In genomic region chr11:29432719-29433325, GRCh38 we compare ENCODE assay signal across 9 cellular contexts.
DNase-seq lines count a peak whose midpoint lies in the region; ATAC-seq, FAIRE-seq and TF ChIP-seq lines count a peak whose summit lies in the region.
"Had no signal": no experiment of that assay in that cellular context is flagged by ENCODE, and none has a peak within 500 bp of the region (broad histone marks: within the 10 kb centered on the region; RNA-seq: fewer than 3 reads in every experiment).

No MANE protein-coding gene starts in this region.

- no peak overlapping the region for H3K9ac ChIP-seq in SK-N-MC (ENCODE audit: insufficient read length)

- H3K27me3 ChIP-seq in gastrocnemius medialis, result no peaks in the 10 kb centered on the region

- FAIRE-seq in islet of Langerhans (lab: Jason Lieb, UNC), result peak; percentile 96

- intact Hi-C loops in gastrocnemius medialis (cut with DNase I; ENCODE audit: low total_unique reads), result loop anchor here (5.0 kb wide), 1 partner anchor 709 kb away; no protein-coding TSS in a partner anchor

- in situ Hi-C loops in gastrocnemius medialis (cut with MboI; ENCODE audit: low sequenced_read_pairs in 4 of 4), result loop anchor here in 1 of 4 donors (25.0 kb wide), 1 partner anchor 1479 kb away; no protein-coding TSS in a partner anchor

- H3K4me1 ChIP-seq in gastrocnemius medialis, result no peaks in the 10 kb centered on the region
- H3K4me1 ChIP-seq: HAP-1 had no signal

- ATAC-seq in gastrocnemius medialis (no peak), HG02885 (IDR thresholded peaks at IDR 0.05; ENCODE audit: poor library complexity, unreplicated experiment) (no peak), GM21825 (IDR thresholded peaks at IDR 0.05; ENCODE audit: unreplicated experiment) (no peak)

- TF ChIP-seq CTCF in gastrocnemius medialis (IDR thresholded peaks at IDR 0.05 in 4 of 5, conservative IDR thresholded peaks at IDR 0.05 in 1 of 5), result peak in 2 of 5 experiments; percentile 11 to 25

- no peak for TF ChIP-seq POLR2A in gastrocnemius medialis (IDR thresholded peaks at IDR 0.05)

- H3K9me3 ChIP-seq in SK-N-MC (ENCODE audit: low read depth, low read length) (no peaks in the 10 kb centered on the region), gastrocnemius medialis (no peaks in the 10 kb centered on the region)
- H3K9me3 ChIP-seq: HAP-1 had no signal

- peak; percentile 43 for DNase-seq in AG08395 (ENCODE audit: low spot score)
- peak; percentile 11 for DNase-seq in H4 (ENCODE audit: low spot score)
- DNase-seq in SK-N-MC (ENCODE audit: low read depth, low spot score), result peak; percentile 0
- DNase-seq in gastrocnemius medialis, result no peak
- no peak for DNase-seq in T-helper 2 cell

- no peak overlapping the region for H3K4me3 ChIP-seq in SK-N-MC
- H3K4me3 ChIP-seq in gastrocnemius medialis, result no peak overlapping the region
- H3K4me3 ChIP-seq: HAP-1 had no signal

- H3K36me3 ChIP-seq in SK-N-MC (ENCODE audit: insufficient read depth, low read length) (no peaks in the 10 kb centered on the region), gastrocnemius medialis (no peaks in the 10 kb centered on the region)
- H3K36me3 ChIP-seq: HAP-1 had no signal

- H3K27ac ChIP-seq in SK-N-MC (no peak overlapping the region), gastrocnemius medialis (no peak overlapping the region)

Comparison
In these comparisons a context has a peak if more than half of its experiments do, and no peak if none do; other contexts are left out.
1. DNase-seq: peak in AG08395 (single experiment), H4 (single experiment) and SK-N-MC (single experiment); none in gastrocnemius medialis (0 of 2) and T-helper 2 cell (0 of 5).